Comparison of ENCODE assay signal across 10 cellular contexts in genomic region chr20:5918856-5919633, GRCh38. TPM values are rescaled to one million over a fixed set of nuclear protein-coding genes. Genes with fewer than 3 reads are reported as not detected.
A peak's percentile ranks its signal among the peaks of the same experiment; 100 is the strongest.
DNase-seq lines count a peak whose midpoint lies in the region; ATAC-seq and TF ChIP-seq lines count a peak whose summit lies in the region.
"Had no signal": no experiment of that assay in that cellular context is flagged by ENCODE, and none has a peak within 500 bp of the region (broad histone marks: within the 10 kb centered on the region; RNA-seq: fewer than 3 reads in every experiment).

No MANE protein-coding gene starts in this region.

- H3K4me1 Mint-ChIP-seq in activated CD8-positive, alpha-beta memory T cell treated with anti-CD3 and anti-CD28 coated beads, Interleukin-2, amount 10 ng/mL, durations not matched to agents 7 days and 5 days = peaks cover 21% of the 10 kb centered on the region

- H3K9ac ChIP-seq in skeletal muscle satellite cell (ENCODE audit: low read depth, low read length) = no peak overlapping the region

- peak overlapping the region; percentile 67 for H3K4me2 ChIP-seq in skeletal muscle satellite cell (ENCODE audit: low read length)

- no peak for TF ChIP-seq POLR2A in ovary (IDR thresholded peaks at IDR 0.05)

- no peak for DNase-seq in activated CD8-positive, alpha-beta memory T cell treated with anti-CD3 and anti-CD28 coated beads, Interleukin-2, amount 10 ng/mL, durations not matched to agents 7 days and 5 days
- no peak for DNase-seq in activated CD8-positive, alpha-beta memory T cell treated with anti-CD3 and anti-CD28 coated beads, Interleukin-2, amount 50 U/mL, for 48 hours
- DNase-seq in NOMO-1 treated with DMSO at 0.1 percent for 48 hours (lab: John Stamatoyannopoulos, UW; ENCODE audit: unreplicated experiment) (peak; percentile 34), choroid plexus epithelial cell (ENCODE audit: low read depth) (peak; percentile 73), ovary (no peak), cerebellar cortex (ENCODE audit: low spot score) (no peak)
- DNase-seq: stimulated activated CD4-positive, alpha-beta T cell treated with anti-CD3 and anti-CD28 coated beads, Interleukin-2, amount 100 ng/mL, for 48 hours had no signal

- no peak for TF ChIP-seq CTCF in choroid plexus epithelial cell (conservative IDR thresholded peaks at IDR 0.05; ENCODE audit: low read depth, low read length)
- TF ChIP-seq CTCF in ovary (IDR thresholded peaks at IDR 0.05) = no peak

- intact Hi-C loops in ovary (cut with DNase I) = no loop called here

- peaks cover 35% of the 10 kb centered on the region for H3K27me3 Mint-ChIP-seq in activated CD8-positive, alpha-beta memory T cell treated with anti-CD3 and anti-CD28 coated beads, Interleukin-2, amount 10 ng/mL, durations not matched to agents 7 days and 5 days

- no peak for TF ChIP-seq EP300 in ovary (IDR thresholded peaks at IDR 0.05)

- H3K4me3 Mint-ChIP-seq in activated CD8-positive, alpha-beta memory T cell treated with anti-CD3 and anti-CD28 coated beads, Interleukin-2, amount 10 ng/mL, durations not matched to agents 7 days and 5 days = no peak overlapping the region

- WGBS in ovary, 3 donors = 64 to 66% (median 65%) methylated on average over 4 of the region's 4 CpGs

- H3K27me3 ChIP-seq in skeletal muscle satellite cell (ENCODE audit: control insufficient read depth, insufficient read depth, low read length) = peaks cover 15% of the 10 kb centered on the region
- H3K27me3 ChIP-seq in ovary = no peaks in the 10 kb centered on the region

- H3K9me3 ChIP-seq in skeletal muscle satellite cell (replicated peaks; ENCODE audit: low read length) (no peaks in the 10 kb centered on the region), ovary (no peaks in the 10 kb centered on the region)

- H3K27ac ChIP-seq in ovary = no peak overlapping the region
- H3K27ac ChIP-seq: VCaP had no signal

- peak overlapping the region; percentile 25 for H3K27ac Mint-ChIP-seq in activated CD8-positive, alpha-beta memory T cell treated with anti-CD3 and anti-CD28 coated beads, Interleukin-2, amount 10 ng/mL, durations not matched to agents 7 days and 5 days

- no peak overlapping the region for H3K4me3 ChIP-seq in choroid plexus epithelial cell (ENCODE audit: low read depth, low read length)
- H3K4me3 ChIP-seq in skeletal muscle satellite cell (ENCODE audit: low read length) = peak overlapping the region; percentile 21
- H3K4me3 ChIP-seq in ovary = no peak overlapping the region

- H3K36me3 ChIP-seq in skeletal muscle satellite cell (ENCODE audit: insufficient read depth, low read length) = no peaks in the 10 kb centered on the region
- H3K36me3 ChIP-seq in ovary = no peaks in the 10 kb centered on the region

- CTCF ChIA-PET in activated CD8-positive, alpha-beta memory T cell treated with anti-CD3 and anti-CD28 coated beads, Interleukin-2, amount 10 ng/mL, durations not matched to agents 7 days and 5 days (lab: Charles Lee) = interaction anchor here (0.8 to 1.6 kb wide), 7 partner anchors 29 to 390 kb away, joined by 3 to 6 read pairs (median 3); partner anchors contain the start of genes MCM8 and TRMT6

- peaks cover 16% of the 10 kb centered on the region for H3K4me1 ChIP-seq in skeletal muscle satellite cell (ENCODE audit: control insufficient read depth, insufficient read depth, low read length)
- H3K4me1 ChIP-seq in ovary (ENCODE audit: insufficient read depth) = no peaks in the 10 kb centered on the region

- H3K9me3 Mint-ChIP-seq in activated CD8-positive, alpha-beta memory T cell treated with anti-CD3 and anti-CD28 coated beads, Interleukin-2, amount 10 ng/mL, durations not matched to agents 7 days and 5 days (ENCODE audit: low read depth) = no peaks in the 10 kb centered on the region

- H3K36me3 Mint-ChIP-seq in activated CD8-positive, alpha-beta memory T cell treated with anti-CD3 and anti-CD28 coated beads, Interleukin-2, amount 10 ng/mL, durations not matched to agents 7 days and 5 days = no peaks in the 10 kb centered on the region

- peak; percentile 95 for ATAC-seq in activated CD8-positive, alpha-beta memory T cell treated with anti-CD3 and anti-CD28 coated beads, Interleukin-2, amount 10 ng/mL, durations not matched to agents 7 days and 5 days
- ATAC-seq in GM18909 (IDR thresholded peaks at IDR 0.05; ENCODE audit: poor library complexity, unreplicated experiment) = no peak

RNA-seq across cellular contexts. Expression of gene CHGB, which starts 7.7 kb away (rescaled TPM):
- not detected for total RNA-seq in activated CD8-positive, alpha-beta memory T cell treated with anti-CD3 and anti-CD28 coated beads, Interleukin-2, amount 10 ng/mL, durations not matched to agents 7 days and 5 days
- total RNA-seq in skeletal muscle satellite cell (2012; rRNA removed) = under 0.01 and 0.25 TPM in 2 replicates
- total RNA-seq in ovary = 10 to 100 TPM in 2 of 7 donors, 1 to 10 TPM in 5; 2.0 to 27.9 (median 6.3) TPM
- polyA plus RNA-seq in ovary = 10 to 100 TPM in 1 of 2 donors, 1 to 10 TPM in 1; 5.5 to 34.1 TPM

RNA-seq across cellular contexts. Expression of gene TRMT6, which starts 31.3 kb away (rescaled TPM):
- 10 to 100 TPM; 12.5 to 18.9 TPM for total RNA-seq in activated CD8-positive, alpha-beta memory T cell treated with anti-CD3 and anti-CD28 coated beads, Interleukin-2, amount 10 ng/mL, durations not matched to agents 7 days and 5 days
- 17.9 and 23.6 TPM in 2 replicates for total RNA-seq in skeletal muscle satellite cell (2012; rRNA removed)
- total RNA-seq in ovary = 10 to 100 TPM in 5 of 7 donors, 1 to 10 TPM in 2; 5.8 to 19.3 (median 11.5) TPM
- 10 to 100 TPM in 1 of 2 donors, 1 to 10 TPM in 1; 6.6 to 12.5 TPM for polyA plus RNA-seq in ovary

RNA-seq across cellular contexts. Expression of gene MCM8, which starts 31.4 kb away (rescaled TPM):
- total RNA-seq in activated CD8-positive, alpha-beta memory T cell treated with anti-CD3 and anti-CD28 coated beads, Interleukin-2, amount 10 ng/mL, durations not matched to agents 7 days and 5 days = 10 to 100 TPM; 31.4 to 37.5 TPM
- 10.9 and 11.4 TPM in 2 replicates for total RNA-seq in skeletal muscle satellite cell (2012; rRNA removed)
- 1 to 10 TPM; 2.3 to 4.9 (median 4.3) TPM for total RNA-seq in ovary
- 1 to 10 TPM; 2.4 to 3.5 TPM for polyA plus RNA-seq in ovary

Comparison
In these comparisons a context has a peak if more than half of its experiments do, and no peak if none do; other contexts are left out.
1. DNase-seq: peak in NOMO-1 treated with DMSO at 0.1 percent for 48 hours (single experiment) and choroid plexus epithelial cell (single experiment); none in activated CD8-positive, alpha-beta memory T cell treated with anti-CD3 and anti-CD28 coated beads, Interleukin-2, amount 10 ng/mL, durations not matched to agents 7 days and 5 days (single experiment), activated CD8-positive, alpha-beta memory T cell treated with anti-CD3 and anti-CD28 coated beads, Interleukin-2, amount 50 U/mL, for 48 hours (single experiment), ovary (0 of 5) and cerebellar cortex (single experiment).
2. RNA of gene MCM8, which starts 31.4 kb away (total RNA-seq): 31.4 to 37.5 TPM in activated CD8-positive, alpha-beta memory T cell treated with anti-CD3 and anti-CD28 coated beads, Interleukin-2, amount 10 ng/mL, durations not matched to agents 7 days and 5 days; 2.3 to 4.9 TPM in ovary; every median in the first group is over 4 times any median in the second.